Comparison of ENCODE assay signal across 20 cellular contexts in genomic region chr3:176690470-176690869, GRCh38.
"Had no signal": no experiment of that assay in that cellular context is flagged by ENCODE, and none has a peak within 500 bp of the region (broad histone marks: within the 10 kb centered on the region; RNA-seq: fewer than 3 reads in every experiment).

No MANE protein-coding gene starts in this region.

- H3K9me3 ChIP-seq: SK-N-SH had no signal

- H3K9ac ChIP-seq: KMS-11, SK-N-SH had no signal

- H3K4me3 ChIP-seq: K562 had no signal

- DNase-seq: Kasumi-1, MV-4-11, NCI-H1048, NCI-H1105, NCI-H1417, NCI-H1436 treated with DMSO at 0.1 percent for 48 hours, NCI-H187 treated with DMSO at 0.1 percent for 48 hours, NCI-H2029 treated with DMSO at 0.1 percent for 48 hours, NCI-H2107, NCI-H2227 treated with DMSO at 0.1 percent for 48 hours, NCI-H510A, NCI-H524 treated with DMSO at 0.1 percent for 48 hours, NCI-H69, NCI-H774, Right ventricle myocardium superior, RPMI8226, SK-N-SH, SW 1271 had no signal

- H3K4me2 ChIP-seq: KMS-11, SK-N-SH had no signal

- H3K27ac ChIP-seq: KMS-11 had no signal

- ATAC-seq: K562 had no signal
